Comparison of ENCODE assay signal across 1 cellular context in the genomic region with DNA sequence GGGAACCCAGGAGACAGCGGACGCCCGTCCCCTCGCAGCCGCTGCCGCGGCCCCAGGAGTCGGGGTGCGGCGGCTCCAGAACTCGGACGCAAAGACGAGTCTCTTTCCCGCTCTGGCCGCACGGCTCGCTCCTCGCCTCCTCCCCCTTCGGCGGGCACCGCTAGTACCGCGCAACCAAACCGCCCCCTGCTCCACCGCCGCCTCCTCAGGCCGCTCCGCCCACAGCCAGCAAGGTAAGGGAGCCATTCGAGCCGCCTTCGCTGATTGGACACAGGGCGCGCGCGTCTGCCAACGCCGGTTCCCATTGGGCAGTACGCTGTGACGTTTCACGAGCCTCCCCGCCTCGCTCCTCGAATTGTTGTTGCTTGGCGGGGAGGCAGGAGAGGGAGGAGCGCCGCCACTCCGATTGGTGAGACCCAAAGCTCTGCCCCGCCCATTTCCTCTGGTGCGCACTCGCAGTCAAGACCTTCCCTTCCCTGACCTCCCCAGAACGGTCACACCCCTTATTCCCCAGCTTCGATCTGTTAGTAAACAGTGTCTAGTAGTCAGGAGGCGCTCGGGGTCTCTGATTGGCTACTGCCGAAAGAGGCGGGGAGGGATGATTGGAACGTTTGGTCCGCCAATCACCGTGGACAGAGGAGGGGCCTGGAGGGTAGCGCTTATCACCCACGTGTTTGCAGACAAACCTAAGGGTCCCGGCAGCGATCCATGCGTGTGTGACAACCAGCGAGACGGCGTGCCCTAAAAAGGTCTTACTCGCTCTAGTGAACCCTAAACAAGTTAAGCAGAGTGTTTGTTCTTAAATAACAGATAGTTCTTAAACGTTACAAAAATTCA.
TF ChIP-seq lines count a peak whose summit lies in the region.

A gene (minus strand): TSS at position 170 of the 837 bp plus-strand sequence. CDS start 207 bp downstream, outside the sequence.

TF ChIP-seq in A549, 52 proteins besides CTCF, POLR2A, EP300 and RAD21 (continued from another document):
- TF ChIP-seq PHF8 (IDR thresholded peaks at IDR 0.05; ENCODE audit: borderline replicate concordance, low read depth), result no peak; the same call in 1 of the 2 replicates
- TF ChIP-seq SREBF2 (IDR thresholded peaks at IDR 0.05), result no peak
- TF ChIP-seq NFE2L2 (conservative IDR thresholded peaks at IDR 0.05; ENCODE audit: low read length), result no peak
- TF ChIP-seq CHD2 (IDR thresholded peaks at IDR 0.05; ENCODE audit: low read length, partially characterized antibody), result no peak
- TF ChIP-seq, protein P1, sequence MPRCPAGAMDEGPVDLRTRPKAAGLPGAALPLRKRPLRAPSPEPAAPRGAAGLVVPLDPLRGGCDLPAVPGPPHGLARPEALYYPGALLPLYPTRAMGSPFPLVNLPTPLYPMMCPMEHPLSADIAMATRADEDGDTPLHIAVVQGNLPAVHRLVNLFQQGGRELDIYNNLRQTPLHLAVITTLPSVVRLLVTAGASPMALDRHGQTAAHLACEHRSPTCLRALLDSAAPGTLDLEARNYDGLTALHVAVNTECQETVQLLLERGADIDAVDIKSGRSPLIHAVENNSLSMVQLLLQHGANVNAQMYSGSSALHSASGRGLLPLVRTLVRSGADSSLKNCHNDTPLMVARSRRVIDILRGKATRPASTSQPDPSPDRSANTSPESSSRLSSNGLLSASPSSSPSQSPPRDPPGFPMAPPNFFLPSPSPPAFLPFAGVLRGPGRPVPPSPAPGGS (IDR thresholded peaks at IDR 0.05), result no peak
- no peak for TF ChIP-seq ZNF302 (CRISPR knock-in tag; IDR thresholded peaks at IDR 0.05)
- TF ChIP-seq, protein P2, sequence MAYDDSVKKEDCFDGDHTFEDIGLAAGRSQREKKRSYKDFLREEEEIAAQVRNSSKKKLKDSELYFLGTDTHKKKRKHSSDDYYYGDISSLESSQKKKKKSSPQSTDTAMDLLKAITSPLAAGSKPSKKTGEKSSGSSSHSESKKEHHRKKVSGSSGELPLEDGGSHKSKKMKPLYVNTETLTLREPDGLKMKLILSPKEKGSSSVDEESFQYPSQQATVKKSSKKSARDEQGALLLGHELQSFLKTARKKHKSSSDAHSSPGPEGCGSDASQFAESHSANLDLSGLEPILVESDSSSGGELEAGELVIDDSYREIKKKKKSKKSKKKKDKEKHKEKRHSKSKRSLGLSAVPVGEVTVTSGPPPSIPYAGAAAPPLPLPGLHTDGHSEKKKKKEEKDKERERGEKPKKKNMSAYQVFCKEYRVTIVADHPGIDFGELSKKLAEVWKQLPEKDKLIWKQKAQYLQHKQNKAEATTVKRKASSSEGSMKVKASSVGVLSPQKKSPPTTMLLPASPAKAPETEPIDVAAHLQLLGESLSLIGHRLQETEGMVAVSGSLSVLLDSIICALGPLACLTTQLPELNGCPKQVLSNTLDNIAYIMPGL (CRISPR knock-in tag; IDR thresholded peaks at IDR 0.05; ENCODE audit: borderline replicate concordance), result no peak
- no peak for TF ChIP-seq GATA3 (IDR thresholded peaks at IDR 0.05; ENCODE audit: borderline replicate concordance)
- TF ChIP-seq POLR2AphosphoS2 (conservative IDR thresholded peaks at IDR 0.05; ENCODE audit: low read length), result no peak
- TF ChIP-seq EHMT2 (IDR thresholded peaks at IDR 0.05; ENCODE audit: low read depth), result no peak
- no peak for TF ChIP-seq SMC3 (IDR thresholded peaks at IDR 0.05)
- peak; percentile 75; the same call in 1 of the 2 replicates for TF ChIP-seq MYC (IDR thresholded peaks at IDR 0.05; ENCODE audit: borderline replicate concordance, low read length)
- no peak for TF ChIP-seq KDM5A (IDR thresholded peaks at IDR 0.05)
- TF ChIP-seq JUN (IDR thresholded peaks at IDR 0.05), result no peak
- TF ChIP-seq HDAC2 (IDR thresholded peaks at IDR 0.05), result no peak
- no peak for TF ChIP-seq JUNB (IDR thresholded peaks at IDR 0.05)
- TF ChIP-seq, protein P3, sequence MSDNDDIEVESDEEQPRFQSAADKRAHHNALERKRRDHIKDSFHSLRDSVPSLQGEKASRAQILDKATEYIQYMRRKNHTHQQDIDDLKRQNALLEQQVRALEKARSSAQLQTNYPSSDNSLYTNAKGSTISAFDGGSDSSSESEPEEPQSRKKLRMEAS (IDR thresholded peaks at IDR 0.05), result peak; percentile 87
- TF ChIP-seq FOSL2 (IDR thresholded peaks at IDR 0.05), result no peak
- TF ChIP-seq FOSL2 (CRISPR knock-in tag; IDR thresholded peaks at IDR 0.05), result no peak
- TF ChIP-seq RNF2 (IDR thresholded peaks at IDR 0.05; ENCODE audit: borderline replicate concordance, low read depth), result no peak
- TF ChIP-seq, protein P4, sequence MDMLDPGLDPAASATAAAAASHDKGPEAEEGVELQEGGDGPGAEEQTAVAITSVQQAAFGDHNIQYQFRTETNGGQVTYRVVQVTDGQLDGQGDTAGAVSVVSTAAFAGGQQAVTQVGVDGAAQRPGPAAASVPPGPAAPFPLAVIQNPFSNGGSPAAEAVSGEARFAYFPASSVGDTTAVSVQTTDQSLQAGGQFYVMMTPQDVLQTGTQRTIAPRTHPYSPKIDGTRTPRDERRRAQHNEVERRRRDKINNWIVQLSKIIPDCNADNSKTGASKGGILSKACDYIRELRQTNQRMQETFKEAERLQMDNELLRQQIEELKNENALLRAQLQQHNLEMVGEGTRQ (IDR thresholded peaks at IDR 0.05), result peak; percentile 43; the same call in 1 of the 2 replicates
- TF ChIP-seq RFX5 (IDR thresholded peaks at IDR 0.05), result peak; percentile 90
- TF ChIP-seq, protein P5, sequence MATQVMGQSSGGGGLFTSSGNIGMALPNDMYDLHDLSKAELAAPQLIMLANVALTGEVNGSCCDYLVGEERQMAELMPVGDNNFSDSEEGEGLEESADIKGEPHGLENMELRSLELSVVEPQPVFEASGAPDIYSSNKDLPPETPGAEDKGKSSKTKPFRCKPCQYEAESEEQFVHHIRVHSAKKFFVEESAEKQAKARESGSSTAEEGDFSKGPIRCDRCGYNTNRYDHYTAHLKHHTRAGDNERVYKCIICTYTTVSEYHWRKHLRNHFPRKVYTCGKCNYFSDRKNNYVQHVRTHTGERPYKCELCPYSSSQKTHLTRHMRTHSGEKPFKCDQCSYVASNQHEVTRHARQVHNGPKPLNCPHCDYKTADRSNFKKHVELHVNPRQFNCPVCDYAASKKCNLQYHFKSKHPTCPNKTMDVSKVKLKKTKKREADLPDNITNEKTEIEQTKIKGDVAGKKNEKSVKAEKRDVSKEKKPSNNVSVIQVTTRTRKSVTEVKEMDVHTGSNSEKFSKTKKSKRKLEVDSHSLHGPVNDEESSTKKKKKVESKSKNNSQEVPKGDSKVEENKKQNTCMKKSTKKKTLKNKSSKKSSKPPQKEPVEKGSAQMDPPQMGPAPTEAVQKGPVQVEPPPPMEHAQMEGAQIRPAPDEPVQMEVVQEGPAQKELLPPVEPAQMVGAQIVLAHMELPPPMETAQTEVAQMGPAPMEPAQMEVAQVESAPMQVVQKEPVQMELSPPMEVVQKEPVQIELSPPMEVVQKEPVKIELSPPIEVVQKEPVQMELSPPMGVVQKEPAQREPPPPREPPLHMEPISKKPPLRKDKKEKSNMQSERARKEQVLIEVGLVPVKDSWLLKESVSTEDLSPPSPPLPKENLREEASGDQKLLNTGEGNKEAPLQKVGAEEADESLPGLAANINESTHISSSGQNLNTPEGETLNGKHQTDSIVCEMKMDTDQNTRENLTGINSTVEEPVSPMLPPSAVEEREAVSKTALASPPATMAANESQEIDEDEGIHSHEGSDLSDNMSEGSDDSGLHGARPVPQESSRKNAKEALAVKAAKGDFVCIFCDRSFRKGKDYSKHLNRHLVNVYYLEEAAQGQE (IDR thresholded peaks at IDR 0.05), result no peak
- TF ChIP-seq HOXB13 (CRISPR knock-in tag; IDR thresholded peaks at IDR 0.05; ENCODE audit: low read depth), result 0 out of 2 replicates have a peak, but pooled peaks have one; percentile 36
- no peak for TF ChIP-seq BHLHE40 (IDR thresholded peaks at IDR 0.05; ENCODE audit: low read depth, low read length)
- no peak for TF ChIP-seq CBX8 (IDR thresholded peaks at IDR 0.05)
- TF ChIP-seq, protein P6, sequence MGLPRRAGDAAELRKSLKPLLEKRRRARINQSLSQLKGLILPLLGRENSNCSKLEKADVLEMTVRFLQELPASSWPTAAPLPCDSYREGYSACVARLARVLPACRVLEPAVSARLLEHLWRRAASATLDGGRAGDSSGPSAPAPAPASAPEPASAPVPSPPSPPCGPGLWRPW (IDR thresholded peaks at IDR 0.05), result no peak
- TF ChIP-seq TP53 (CRISPR knock-in tag; IDR thresholded peaks at IDR 0.05), result no peak
- no peak for TF ChIP-seq NPAS2 (CRISPR knock-in tag; IDR thresholded peaks at IDR 0.05; ENCODE audit: borderline replicate concordance)
- no peak for TF ChIP-seq CEBPB (IDR thresholded peaks at IDR 0.05)
- TF ChIP-seq RCOR1 (IDR thresholded peaks at IDR 0.05; ENCODE audit: low read depth, low read length), result no peak
- no peak for TF ChIP-seq ESRRA (IDR thresholded peaks at IDR 0.05; ENCODE audit: borderline replicate concordance, low read length)
- no peak for TF ChIP-seq FOSB (CRISPR knock-in tag; IDR thresholded peaks at IDR 0.05)
